Comparison of ENCODE assay signal across 25 cellular contexts in genomic region chr16:3655791-3656490, GRCh38. TPM values are rescaled to one million over a fixed set of nuclear protein-coding genes. Genes with fewer than 3 reads are reported as not detected.
DNase-seq lines count a peak whose midpoint lies in the region; ATAC-seq and TF ChIP-seq lines count a peak whose summit lies in the region.
"Had no signal": no experiment of that assay in that cellular context is flagged by ENCODE, and none has a peak within 500 bp of the region (broad histone marks: within the 10 kb centered on the region; RNA-seq: fewer than 3 reads in every experiment).

No MANE protein-coding gene starts in this region.

- H4K8ac ChIP-seq in H9 (replicated peaks; ENCODE audit: insufficient read length, low read depth, low read length), result no peak overlapping the region

- H3K18ac ChIP-seq in H9 (ENCODE audit: insufficient read length, low read depth, low read length), result no peak overlapping the region

- no peaks in the 10 kb centered on the region for H3K9me3 ChIP-seq in H9 (ENCODE audit: control insufficient read depth, low read depth, low read length)
- H3K9me3 ChIP-seq in smooth muscle cell (replicated peaks; ENCODE audit: low read depth), result no peaks in the 10 kb centered on the region
- H3K9me3 ChIP-seq: esophagus muscularis mucosa, gastroesophageal sphincter, neutrophil, SJCRH30 had no signal

- H2BK12ac ChIP-seq in H9 (ENCODE audit: insufficient read length, low read depth, low read length), result no peak overlapping the region

- no peak overlapping the region for H3K56ac ChIP-seq in H9 (ENCODE audit: insufficient read length, low read depth, low read length)

- H3K27ac Mint-ChIP-seq in H9, result no peak overlapping the region
- no peak overlapping the region for H3K27ac Mint-ChIP-seq in WTC11

- H3K9me3 Mint-ChIP-seq in H9 (no peaks in the 10 kb centered on the region), WTC11 (no peaks in the 10 kb centered on the region)
- H3K9me3 Mint-ChIP-seq: activated T-cell treated with anti-CD3 and anti-CD28 coated beads, Interleukin-2, amount 50 U/mL, for 24 hours; brain; effector memory CD8-positive, alpha-beta T cell had no signal

- H2AK5ac ChIP-seq in H9 (ENCODE audit: insufficient read length, low read length), result no peak overlapping the region

- H2BK15ac ChIP-seq in H9 (ENCODE audit: low read depth, low read length), result no peak overlapping the region

- no peak overlapping the region for H3T11ph ChIP-seq in H9 (ENCODE audit: low read length)

- H3K4me1 ChIP-seq in H9 (ENCODE audit: insufficient read depth, low read length) (peaks cover 2% of the 10 kb centered on the region; the same call in 1 of the 2 replicates), smooth muscle cell (ENCODE audit: low read depth) (no peaks in the 10 kb centered on the region)
- H3K4me1 ChIP-seq: gastroesophageal sphincter, SJCRH30 had no signal

- CTCF ChIA-PET in WTC11 (lab: Charles Lee), result interaction anchor here (1.0 to 1.5 kb wide), 2 partner anchors 10 to 13 kb away, joined by 3 to 4 read pairs; no protein-coding TSS in a partner anchor

- ATAC-seq in WTC11 (no peak), left lobe of liver (peak; percentile 14)
- ATAC-seq: effector memory CD8-positive, alpha-beta T cell; gastroesophageal sphincter had no signal

- no peak overlapping the region for H3K27ac ChIP-seq in H9 (ENCODE audit: insufficient read length, low read depth, low read length)
- no peak overlapping the region for H3K27ac ChIP-seq in smooth muscle cell (ENCODE audit: low read depth)
- H3K27ac ChIP-seq: esophagus muscularis mucosa, gastroesophageal sphincter, KMS-11, neutrophil, SJCRH30 had no signal

- H3K4me3 Mint-ChIP-seq in H9 (no peak overlapping the region), WTC11 (no peak overlapping the region)
- H3K4me3 Mint-ChIP-seq: activated T-cell treated with anti-CD3 and anti-CD28 coated beads, Interleukin-2, amount 50 U/mL, for 24 hours; effector memory CD8-positive, alpha-beta T cell had no signal

- no peak overlapping the region for H3K9ac ChIP-seq in H9 (ENCODE audit: extremely low read depth, insufficient read length, low read length)
- no peak overlapping the region for H3K9ac ChIP-seq in smooth muscle cell (ENCODE audit: low read depth)
- H3K9ac ChIP-seq: KMS-11 had no signal

- no peak overlapping the region for H4K91ac ChIP-seq in H9 (ENCODE audit: insufficient read length, low read depth, low read length)

- H3K4me1 Mint-ChIP-seq in H9 (peaks cover 20 to 26% of the 10 kb centered on the region in 2 experiments), WTC11 (peaks cover 33% of the 10 kb centered on the region)
- H3K4me1 Mint-ChIP-seq: brain had no signal

- H4K5ac ChIP-seq in H9 (ENCODE audit: insufficient read length, low read depth, low read length), result no peak overlapping the region

- H2BK5ac ChIP-seq in H9 (ENCODE audit: insufficient read length, low read length), result no peak overlapping the region

- TF ChIP-seq CTCF in H9 (conservative IDR thresholded peaks at IDR 0.05), result no peak
- no peak for TF ChIP-seq CTCF in WTC11 (IDR thresholded peaks at IDR 0.05)
- no peak for TF ChIP-seq CTCF in smooth muscle cell (IDR thresholded peaks at IDR 0.05; ENCODE audit: borderline replicate concordance, insufficient read depth, poor library complexity, severe bottlenecking)

- POLR2A ChIA-PET in WTC11 (lab: Charles Lee), result no interaction called here

- H3K27me3 Mint-ChIP-seq in H9 (ENCODE audit: low read depth) (no peaks in the 10 kb centered on the region), WTC11 (ENCODE audit: low read depth) (no peaks in the 10 kb centered on the region)
- H3K27me3 Mint-ChIP-seq: activated T-cell treated with anti-CD3 and anti-CD28 coated beads, Interleukin-2, amount 50 U/mL, for 24 hours; brain; effector memory CD8-positive, alpha-beta T cell had no signal

- H3K23ac ChIP-seq in H9 (ENCODE audit: insufficient read length, low read depth, low read length), result no peak overlapping the region

- no peak overlapping the region for H2BK20ac ChIP-seq in H9 (ENCODE audit: low read depth, low read length, poor library complexity, severe bottlenecking)

- H2BK120ac ChIP-seq in H9 (ENCODE audit: low read depth, low read length, poor library complexity, severe bottlenecking), result no peak overlapping the region

- H3K4me3 ChIP-seq in smooth muscle cell, result peak overlapping the region; percentile 40
- H3K4me3 ChIP-seq: esophagus muscularis mucosa, gastroesophageal sphincter, SJCRH30 had no signal

- H3K27me3 ChIP-seq in H9 (ENCODE audit: insufficient read depth, low read length) (no peaks in the 10 kb centered on the region), smooth muscle cell (ENCODE audit: low read depth) (no peaks in the 10 kb centered on the region)
- H3K27me3 ChIP-seq: esophagus muscularis mucosa, gastroesophageal sphincter, neutrophil, SJCRH30 had no signal

- H3F3A ChIP-seq in smooth muscle cell (ENCODE audit: low read depth), result no peaks in the 10 kb centered on the region

- no peaks in the 10 kb centered on the region for H3K23me2 ChIP-seq in H9 (ENCODE audit: insufficient read length, low read depth, low read length, poor library complexity, severe bottlenecking)

- H3K79me2 ChIP-seq in H9 (ENCODE audit: insufficient read depth, low read length) (no peaks in the 10 kb centered on the region), smooth muscle cell (ENCODE audit: low read depth) (no peaks in the 10 kb centered on the region)

- WGBS in H9 (ENCODE audit: extremely low coverage, insufficient read length, low lambda C conversion rate), result no CpG with 5 or more reads among the region's 20 CpGs
- 96% methylated on average over 17 of the region's 20 CpGs for WGBS in smooth muscle cell (ENCODE audit: low lambda C conversion rate)

- H2AFZ ChIP-seq in H9 (ENCODE audit: low read length) (no peak overlapping the region), smooth muscle cell (ENCODE audit: low read depth) (no peak overlapping the region)

- H3K4ac ChIP-seq in H9 (ENCODE audit: low read depth, low read length), result no peak overlapping the region

- no peaks in the 10 kb centered on the region for H3K79me1 ChIP-seq in H9 (ENCODE audit: insufficient read depth, low read depth, low read length, poor library complexity, severe bottlenecking)

- H3K36me3 Mint-ChIP-seq in H9 (ENCODE audit: insufficient read depth in 1 of 3, low read depth in 3 of 3) (peaks cover 43 to 82% (median 64%) of the 10 kb centered on the region in 3 experiments), WTC11 (peaks cover 61% of the 10 kb centered on the region)

- DNase-seq in H9 (peak; percentile 27), WTC11 (ENCODE audit: low spot score) (peak; percentile 8), left lobe of liver (ENCODE audit: low spot score) (no peak), smooth muscle cell (lab: John Stamatoyannopoulos, UW; ENCODE audit: unreplicated experiment) (no peak), SKM-1 treated with dmso at 0.1 percent for 144 hours (lab: John Stamatoyannopoulos, UW; ENCODE audit: unreplicated experiment) (no peak), epidermal melanocyte (ENCODE audit: insufficient read length, low spot score) (no peak)
- DNase-seq in activated CD8-positive, alpha-beta memory T cell treated with anti-CD3 and anti-CD28 coated beads, Interleukin-2, amount 50 U/mL, for 4 hours, result no peak
- DNase-seq: activated CD4-positive, alpha-beta T cell treated with anti-CD3 and anti-CD28 coated beads for 1 hour; activated naive CD4-positive, alpha-beta T cell; activated T-cell treated with anti-CD3 and anti-CD28 coated beads, Interleukin-2, amount 50 U/mL, for 24 hours; C1 segment of cervical spinal cord; effector memory CD8-positive, alpha-beta T cell; mammary epithelial cell; NCI-H1436; NCI-H510A; NK-92 treated with Interleukin-12 subunit alpha and Interleukin-12 subunit beta, amount 100 ng/mL, for 24 hours; SJCRH30; stimulated activated CD4-positive, alpha-beta T cell treated with anti-CD3 and anti-CD28 coated beads, Interleukin-4, amount 100 ng/mL, for 1 hour; stimulated activated naive CD4-positive, alpha-beta T cell; T-helper 1 cell had no signal

- peaks cover 2% of the 10 kb centered on the region for H4K20me1 ChIP-seq in H9 (ENCODE audit: control insufficient read depth, insufficient read depth, insufficient read length)
- no peaks in the 10 kb centered on the region for H4K20me1 ChIP-seq in smooth muscle cell (ENCODE audit: low read depth)

- H3K14ac ChIP-seq in H9 (ENCODE audit: insufficient read depth, low read length), result no peak overlapping the region

- H3K36me3 ChIP-seq in smooth muscle cell (ENCODE audit: low read depth), result no peaks in the 10 kb centered on the region

- H3K4me2 ChIP-seq in H9 (ENCODE audit: insufficient read depth, insufficient read length, low read length) (no peak overlapping the region), smooth muscle cell (no peak overlapping the region)
- H3K4me2 ChIP-seq: KMS-11 had no signal

TF ChIP-seq in WTC11, 78 proteins besides CTCF, POLR2A, EP300 and RAD21 (continues in another document):
- TF ChIP-seq ELF4 (CRISPR knock-in tag; IDR thresholded peaks at IDR 0.05; ENCODE audit: low read depth) (no peak), MXD4 (CRISPR knock-in tag; IDR thresholded peaks at IDR 0.05; ENCODE audit: borderline replicate concordance) (no peak), ZNF219 (CRISPR knock-in tag; IDR thresholded peaks at IDR 0.05; ENCODE audit: borderline replicate concordance) (no peak)

RNA-seq across cellular contexts. Expression of gene DNASE1, which starts 1.4 kb away (rescaled TPM):
- total RNA-seq in H9 (2021), result 10.1 and 10.6 TPM in 2 replicates
- total RNA-seq in WTC11 (2021), result 13.5 to 15.7 TPM (median 13.9 TPM) in 3 replicates
- total RNA-seq in left lobe of liver, result 4.6 TPM
- 21.9 and 37.8 TPM in 2 replicates for total RNA-seq in smooth muscle cell
- polyA plus RNA-seq in smooth muscle cell, result 8.1 and 11.9 TPM in 2 replicates

RNA-seq across cellular contexts. Expression of gene SLX4, which starts 44.5 kb away (rescaled TPM):
- 9.9 and 10.0 TPM in 2 replicates for total RNA-seq in H9 (2021)
- total RNA-seq in WTC11 (2021), result 16.3 to 18.0 TPM (median 16.7 TPM) in 3 replicates
- total RNA-seq in left lobe of liver, result 2.8 TPM
- 2.6 and 3.6 TPM in 2 replicates for total RNA-seq in smooth muscle cell
- polyA plus RNA-seq in smooth muscle cell, result 3.1 and 3.5 TPM in 2 replicates

Comparison
In these comparisons a context has a peak if more than half of its experiments do, and no peak if none do; other contexts are left out.
1. DNase-seq: peak in H9 (single experiment) and WTC11 (single experiment); none in left lobe of liver (single experiment), smooth muscle cell (single experiment), SKM-1 treated with dmso at 0.1 percent for 144 hours (single experiment), activated CD8-positive, alpha-beta memory T cell treated with anti-CD3 and anti-CD28 coated beads, Interleukin-2, amount 50 U/mL, for 4 hours (single experiment) and epidermal melanocyte (single experiment).